7 cellular contexts compared by ENCODE assay signal in the genomic region with DNA sequence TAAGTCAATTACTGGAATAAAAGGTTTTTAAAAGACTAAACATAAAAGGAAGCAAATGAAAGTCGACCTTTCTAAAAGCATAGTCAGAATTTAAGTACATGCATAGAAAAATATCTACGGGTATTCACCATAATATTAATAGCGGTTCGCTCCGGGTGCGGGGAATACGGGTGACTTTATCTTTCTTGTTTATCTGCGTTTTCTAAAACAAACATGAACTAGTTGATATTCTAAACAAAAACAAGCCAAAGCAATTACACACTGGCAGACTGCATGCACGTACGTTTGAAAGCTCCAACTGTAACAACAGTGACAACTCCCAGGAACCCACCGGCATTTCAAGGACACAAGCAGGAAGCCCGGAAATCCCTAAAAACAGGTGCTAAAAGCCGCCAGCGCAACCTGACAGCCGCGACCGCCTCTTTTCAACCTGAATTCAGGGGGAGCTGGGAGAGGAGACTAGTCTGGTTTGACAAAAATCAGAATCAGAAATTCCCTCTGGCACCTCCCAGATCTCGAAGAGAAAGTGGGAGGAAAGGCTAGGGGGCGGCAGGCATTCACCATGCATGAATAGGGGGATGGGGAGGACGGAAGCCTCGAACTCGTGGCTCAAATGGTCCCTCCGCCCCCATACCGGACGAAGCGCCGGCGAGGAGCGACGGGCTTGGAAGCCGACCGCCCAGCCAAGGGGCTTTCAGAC. TPM values are rescaled to one million over a fixed set of nuclear protein-coding genes. Genes with fewer than 3 reads are reported as not detected.
DNase-seq lines count a peak whose midpoint lies in the region; ATAC-seq and TF ChIP-seq lines count a peak whose summit lies in the region.

No MANE protein-coding gene starts in this region.

- no peaks in the 10 kb centered on the region for H3K27me3 Mint-ChIP-seq in activated T-cell treated with anti-CD3 and anti-CD28 coated beads, Interleukin-2, amount 50 U/mL, for 72 hours (ENCODE audit: low read depth)

- H3K4me3 ChIP-seq in GM12875 (ENCODE audit: low read depth, low read length) (peak overlapping the region; percentile 93), retinal pigment epithelial cell (ENCODE audit: low read length) (peak overlapping the region; percentile 98)

- ATAC-seq in GM21619 (IDR thresholded peaks at IDR 0.05; ENCODE audit: unreplicated experiment) = peak; percentile 13
- ATAC-seq in activated T-cell treated with anti-CD3 and anti-CD28 coated beads, Interleukin-2, amount 50 U/mL, for 72 hours (replicated peaks in 1 of 2) = no peak
- ATAC-seq in left cardiac atrium = peak; percentile 14 to 20

- DNase-seq in activated T-cell treated with anti-CD3 and anti-CD28 coated beads, Interleukin-2, amount 50 U/mL, for 72 hours = no peak
- no peak for DNase-seq in left cardiac atrium
- no peak for DNase-seq in retinal pigment epithelial cell (ENCODE audit: low read depth)
- no peak for DNase-seq in COLO829 (ENCODE audit: low spot score)

- peak overlapping the region; percentile 88 to 99 for H3K4me3 Mint-ChIP-seq in activated T-cell treated with anti-CD3 and anti-CD28 coated beads, Interleukin-2, amount 50 U/mL, for 72 hours

- peak overlapping the region; percentile 96 for H3K27ac Mint-ChIP-seq in activated T-cell treated with anti-CD3 and anti-CD28 coated beads, Interleukin-2, amount 50 U/mL, for 72 hours

- no peak for TF ChIP-seq RAD21 in Ishikawa (IDR thresholded peaks at IDR 0.05; ENCODE audit: low read depth)

- intact Hi-C loops in left cardiac atrium (cut with DNase I) = no loop called here

- peaks cover 44% of the 10 kb centered on the region for H3K4me1 Mint-ChIP-seq in activated T-cell treated with anti-CD3 and anti-CD28 coated beads, Interleukin-2, amount 50 U/mL, for 72 hours (ENCODE audit: low read depth)

- TF ChIP-seq CTCF in GM12875 (IDR thresholded peaks at IDR 0.05; ENCODE audit: borderline replicate concordance, insufficient read depth, low read depth, low read length) (no peak), retinal pigment epithelial cell (conservative IDR thresholded peaks at IDR 0.05; ENCODE audit: low read depth, low read length) (peak; percentile 13)

- peaks cover 4 to 8% of the 10 kb centered on the region in 2 donors for H3K36me3 Mint-ChIP-seq in activated T-cell treated with anti-CD3 and anti-CD28 coated beads, Interleukin-2, amount 50 U/mL, for 72 hours (ENCODE audit: insufficient read depth in 2 of 2)

- peaks cover 0 to 2% of the 10 kb centered on the region in 2 donors for H3K9me3 Mint-ChIP-seq in activated T-cell treated with anti-CD3 and anti-CD28 coated beads, Interleukin-2, amount 50 U/mL, for 72 hours

- TF ChIP-seq EP300 in Ishikawa (IDR thresholded peaks at IDR 0.05; ENCODE audit: borderline replicate concordance) = no peak

TF ChIP-seq in Ishikawa, 13 proteins besides CTCF, POLR2A, EP300 and RAD21:
- TF ChIP-seq NFIC (IDR thresholded peaks at IDR 0.05) (no peak), MAX (IDR thresholded peaks at IDR 0.05) (peak; percentile 75), CEBPB (IDR thresholded peaks at IDR 0.05) (no peak), YY1 (IDR thresholded peaks at IDR 0.05; ENCODE audit: low read depth) (no peak; the same call in 1 of the 2 replicates), FOXM1 (IDR thresholded peaks at IDR 0.05; ENCODE audit: borderline replicate concordance, low read depth) (no peak), TAF1 (IDR thresholded peaks at IDR 0.05; ENCODE audit: low read depth) (no peak), TEAD4 (IDR thresholded peaks at IDR 0.05) (no peak)
- TF ChIP-seq, protein P1, sequence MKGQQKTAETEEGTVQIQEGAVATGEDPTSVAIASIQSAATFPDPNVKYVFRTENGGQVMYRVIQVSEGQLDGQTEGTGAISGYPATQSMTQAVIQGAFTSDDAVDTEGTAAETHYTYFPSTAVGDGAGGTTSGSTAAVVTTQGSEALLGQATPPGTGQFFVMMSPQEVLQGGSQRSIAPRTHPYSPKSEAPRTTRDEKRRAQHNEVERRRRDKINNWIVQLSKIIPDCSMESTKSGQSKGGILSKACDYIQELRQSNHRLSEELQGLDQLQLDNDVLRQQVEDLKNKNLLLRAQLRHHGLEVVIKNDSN (IDR thresholded peaks at IDR 0.05) = no peak

RNA-seq across cellular contexts. Expression of gene PANK3, which starts 0.5 kb away (rescaled TPM):
- total RNA-seq in activated T-cell treated with anti-CD3 and anti-CD28 coated beads, Interleukin-2, amount 50 U/mL, for 72 hours = 10 to 100 TPM; 48.6 to 52.3 TPM
- total RNA-seq in left cardiac atrium = 10 to 100 TPM; 29.9 to 49.2 TPM

RNA-seq across cellular contexts. Expression of gene FBLL1, which starts 49.6 kb away (rescaled TPM):
- 1 to 10 TPM in 1 of 2 donors, under 1 TPM in 1; 0.37 to 1.6 TPM for total RNA-seq in activated T-cell treated with anti-CD3 and anti-CD28 coated beads, Interleukin-2, amount 50 U/mL, for 72 hours
- total RNA-seq in left cardiac atrium = under 1 TPM; 0.21 TPM

Comparison
In these comparisons a context has a peak if more than half of its experiments do, and no peak if none do; other contexts are left out.
1. ATAC-seq: peak in GM21619 (single experiment) and left cardiac atrium (2 of 2); none in activated T-cell treated with anti-CD3 and anti-CD28 coated beads, Interleukin-2, amount 50 U/mL, for 72 hours (0 of 2).